ENCODE assay signal across 8 cellular contexts in the genomic region with DNA sequence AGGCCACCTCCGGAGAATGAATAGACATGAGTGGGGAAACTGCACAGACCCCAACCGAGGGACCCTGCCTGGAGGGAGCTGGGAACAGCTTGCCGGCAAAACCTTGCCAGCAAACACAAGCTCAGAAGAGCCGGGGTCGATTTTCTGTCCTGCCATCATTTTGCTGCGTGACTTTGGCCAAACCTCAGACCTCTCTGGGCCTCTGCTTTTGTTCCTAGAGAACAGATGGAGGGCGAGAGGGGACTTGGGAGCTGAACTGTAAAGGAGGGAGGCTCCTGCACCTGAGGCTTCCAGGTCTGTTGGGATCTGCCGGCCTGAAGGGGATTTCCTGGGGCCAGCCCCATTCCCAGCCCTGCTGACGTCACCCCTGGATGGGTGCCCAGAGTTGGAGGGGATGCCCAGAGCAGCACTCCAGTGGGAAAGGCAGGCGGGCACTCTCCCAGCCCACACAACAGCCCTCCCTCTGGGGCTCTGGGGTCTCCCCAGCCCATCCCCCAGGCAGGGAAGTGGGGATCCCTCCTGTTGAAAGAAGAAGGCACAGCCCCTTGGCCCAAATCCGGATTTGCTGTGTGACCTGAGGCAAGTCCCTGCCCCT. TPM values are rescaled to one million over a fixed set of nuclear protein-coding genes. Genes with fewer than 3 reads are reported as not detected.
A peak's percentile ranks its signal among the peaks of the same experiment; 100 is the strongest.
DNase-seq lines count a peak whose midpoint lies in the region; ATAC-seq and TF ChIP-seq lines count a peak whose summit lies in the region.

No MANE protein-coding gene starts in this region.

- peak; percentile 45 for DNase-seq in AG10803 (ENCODE audit: low read depth)
- DNase-seq in NCI-H2029 treated with DMSO at 0.1 percent for 48 hours (lab: John Stamatoyannopoulos, UW) = peak; percentile 57
- DNase-seq in coronary artery (ENCODE audit: low spot score) = no peak
- DNase-seq in mucosa of descending colon = peak; percentile 83 to 89 (median 85)
- no peak for DNase-seq in activated naive CD4-positive, alpha-beta T cell (lab: John Stamatoyannopoulos, UW)
- no peak for DNase-seq in hippocampal formation (lab: John Stamatoyannopoulos, UW)
- no peak for DNase-seq in G401 (ENCODE audit: low spot score)

- no peaks in the 10 kb centered on the region for H3K36me3 ChIP-seq in mucosa of descending colon (ENCODE audit: low read depth)

- peaks cover 4% of the 10 kb centered on the region for H3K4me1 ChIP-seq in mucosa of descending colon (ENCODE audit: low read depth)

- H3K4me3 ChIP-seq in AG10803 (ENCODE audit: low read length) (no peak overlapping the region), coronary artery (peak overlapping the region; percentile 60), mucosa of descending colon (no peak overlapping the region)

- ATAC-seq in mucosa of descending colon (peak; percentile 85), GM21529 (IDR thresholded peaks at IDR 0.05; ENCODE audit: unreplicated experiment) (no peak)

- intact Hi-C loops in mucosa of descending colon (cut with DNase I, micrococcal nuclease) = no loop called here

- no peaks in the 10 kb centered on the region for H3K9me3 ChIP-seq in mucosa of descending colon

- no peak for TF ChIP-seq CTCF in AG10803 (conservative IDR thresholded peaks at IDR 0.05; ENCODE audit: low read length)
- no peak for TF ChIP-seq CTCF in coronary artery (IDR thresholded peaks at IDR 0.05)
- TF ChIP-seq CTCF in mucosa of descending colon (IDR thresholded peaks at IDR 0.05) = no peak

- H3K27ac ChIP-seq in coronary artery = peak overlapping the region; percentile 93

- in situ Hi-C loops in G401 (cut with HindIII; ENCODE audit: low sequenced_read_pairs) = no loop called here

RNA-seq across cellular contexts. Expression of a gene that starts 40.4 kb away (rescaled TPM):
- total RNA-seq in mucosa of descending colon = 10 to 100 TPM; 62.9 to 73.6 (median 63.9) TPM
- total RNA-seq in G401 (2014; rRNA removed; shearing (Covaris generic)) = 2.7 and 3.6 TPM in 2 replicates

Comparison
In these comparisons a context has a peak if more than half of its experiments do, and no peak if none do; other contexts are left out.
1. DNase-seq: peak in AG10803 (single experiment), NCI-H2029 treated with DMSO at 0.1 percent for 48 hours (single experiment) and mucosa of descending colon (3 of 3); none in coronary artery (single experiment), activated naive CD4-positive, alpha-beta T cell (0 of 4), hippocampal formation (0 of 2) and G401 (single experiment).
2. RNA of a gene that starts 40.4 kb away (total RNA-seq): 62.9 to 73.6 TPM in mucosa of descending colon; 2.7 to 3.6 TPM in G401; every median in the first group is over 10 times any median in the second.